Comparison of ENCODE assay signal across 1 cellular context in the genomic region with DNA sequence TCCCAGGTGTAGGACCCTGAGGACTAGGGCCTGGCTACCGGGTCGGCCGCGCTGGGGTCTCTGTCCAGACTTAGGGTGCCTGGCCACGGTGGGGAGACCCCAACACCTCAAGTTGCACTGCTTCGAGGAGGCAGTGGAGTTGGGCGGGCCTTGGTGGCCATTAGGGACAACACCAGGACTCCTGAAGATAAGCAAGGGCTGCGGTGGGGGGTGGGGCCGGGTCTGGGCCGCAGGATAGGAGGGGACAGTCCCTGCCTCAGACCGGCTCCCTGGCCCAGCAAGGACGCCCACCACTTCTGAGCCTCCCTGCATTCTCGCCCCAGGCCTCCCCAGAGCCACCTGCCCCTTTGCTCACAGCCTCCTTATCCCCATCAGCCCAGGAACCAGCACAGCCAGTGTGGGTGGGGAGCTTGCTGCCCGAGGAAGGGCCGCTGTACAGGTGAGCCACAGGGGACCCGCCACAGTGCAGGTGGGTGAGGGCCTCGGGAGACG.
A peak's percentile ranks its signal among the peaks of the same experiment; 100 is the strongest.
TF ChIP-seq lines count a peak whose summit lies in the region.

No MANE protein-coding gene starts in this region.

TF ChIP-seq in K562, 482 proteins besides CTCF, POLR2A, EP300 and RAD21 (continued from another document and continues in another):
- TF ChIP-seq, protein P1, sequence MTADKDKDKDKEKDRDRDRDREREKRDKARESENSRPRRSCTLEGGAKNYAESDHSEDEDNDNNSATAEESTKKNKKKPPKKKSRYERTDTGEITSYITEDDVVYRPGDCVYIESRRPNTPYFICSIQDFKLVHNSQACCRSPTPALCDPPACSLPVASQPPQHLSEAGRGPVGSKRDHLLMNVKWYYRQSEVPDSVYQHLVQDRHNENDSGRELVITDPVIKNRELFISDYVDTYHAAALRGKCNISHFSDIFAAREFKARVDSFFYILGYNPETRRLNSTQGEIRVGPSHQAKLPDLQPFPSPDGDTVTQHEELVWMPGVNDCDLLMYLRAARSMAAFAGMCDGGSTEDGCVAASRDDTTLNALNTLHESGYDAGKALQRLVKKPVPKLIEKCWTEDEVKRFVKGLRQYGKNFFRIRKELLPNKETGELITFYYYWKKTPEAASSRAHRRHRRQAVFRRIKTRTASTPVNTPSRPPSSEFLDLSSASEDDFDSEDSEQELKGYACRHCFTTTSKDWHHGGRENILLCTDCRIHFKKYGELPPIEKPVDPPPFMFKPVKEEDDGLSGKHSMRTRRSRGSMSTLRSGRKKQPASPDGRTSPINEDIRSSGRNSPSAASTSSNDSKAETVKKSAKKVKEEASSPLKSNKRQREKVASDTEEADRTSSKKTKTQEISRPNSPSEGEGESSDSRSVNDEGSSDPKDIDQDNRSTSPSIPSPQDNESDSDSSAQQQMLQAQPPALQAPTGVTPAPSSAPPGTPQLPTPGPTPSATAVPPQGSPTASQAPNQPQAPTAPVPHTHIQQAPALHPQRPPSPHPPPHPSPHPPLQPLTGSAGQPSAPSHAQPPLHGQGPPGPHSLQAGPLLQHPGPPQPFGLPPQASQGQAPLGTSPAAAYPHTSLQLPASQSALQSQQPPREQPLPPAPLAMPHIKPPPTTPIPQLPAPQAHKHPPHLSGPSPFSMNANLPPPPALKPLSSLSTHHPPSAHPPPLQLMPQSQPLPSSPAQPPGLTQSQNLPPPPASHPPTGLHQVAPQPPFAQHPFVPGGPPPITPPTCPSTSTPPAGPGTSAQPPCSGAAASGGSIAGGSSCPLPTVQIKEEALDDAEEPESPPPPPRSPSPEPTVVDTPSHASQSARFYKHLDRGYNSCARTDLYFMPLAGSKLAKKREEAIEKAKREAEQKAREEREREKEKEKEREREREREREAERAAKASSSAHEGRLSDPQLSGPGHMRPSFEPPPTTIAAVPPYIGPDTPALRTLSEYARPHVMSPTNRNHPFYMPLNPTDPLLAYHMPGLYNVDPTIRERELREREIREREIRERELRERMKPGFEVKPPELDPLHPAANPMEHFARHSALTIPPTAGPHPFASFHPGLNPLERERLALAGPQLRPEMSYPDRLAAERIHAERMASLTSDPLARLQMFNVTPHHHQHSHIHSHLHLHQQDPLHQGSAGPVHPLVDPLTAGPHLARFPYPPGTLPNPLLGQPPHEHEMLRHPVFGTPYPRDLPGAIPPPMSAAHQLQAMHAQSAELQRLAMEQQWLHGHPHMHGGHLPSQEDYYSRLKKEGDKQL (CRISPR knock-in tag; IDR thresholded peaks at IDR 0.05; ENCODE audit: borderline replicate concordance): no peak
- no peak for TF ChIP-seq TAF15 (IDR thresholded peaks at IDR 0.05; ENCODE audit: low read depth, low read length)
- TF ChIP-seq, protein P2, sequence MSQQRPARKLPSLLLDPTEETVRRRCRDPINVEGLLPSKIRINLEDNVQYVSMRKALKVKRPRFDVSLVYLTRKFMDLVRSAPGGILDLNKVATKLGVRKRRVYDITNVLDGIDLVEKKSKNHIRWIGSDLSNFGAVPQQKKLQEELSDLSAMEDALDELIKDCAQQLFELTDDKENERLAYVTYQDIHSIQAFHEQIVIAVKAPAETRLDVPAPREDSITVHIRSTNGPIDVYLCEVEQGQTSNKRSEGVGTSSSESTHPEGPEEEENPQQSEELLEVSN (IDR thresholded peaks at IDR 0.05; ENCODE audit: borderline replicate concordance in 1 of 2, extremely low read depth in 1 of 2, insufficient read depth in 1 of 2, insufficient read length in 1 of 2, low read depth in 1 of 2, low read length in 1 of 2, poor library complexity in 1 of 2, severe bottlenecking in 1 of 2): no peak
- TF ChIP-seq, protein P3, sequence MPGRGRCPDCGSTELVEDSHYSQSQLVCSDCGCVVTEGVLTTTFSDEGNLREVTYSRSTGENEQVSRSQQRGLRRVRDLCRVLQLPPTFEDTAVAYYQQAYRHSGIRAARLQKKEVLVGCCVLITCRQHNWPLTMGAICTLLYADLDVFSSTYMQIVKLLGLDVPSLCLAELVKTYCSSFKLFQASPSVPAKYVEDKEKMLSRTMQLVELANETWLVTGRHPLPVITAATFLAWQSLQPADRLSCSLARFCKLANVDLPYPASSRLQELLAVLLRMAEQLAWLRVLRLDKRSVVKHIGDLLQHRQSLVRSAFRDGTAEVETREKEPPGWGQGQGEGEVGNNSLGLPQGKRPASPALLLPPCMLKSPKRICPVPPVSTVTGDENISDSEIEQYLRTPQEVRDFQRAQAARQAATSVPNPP (IDR thresholded peaks at IDR 0.05; ENCODE audit: borderline replicate concordance, insufficient read depth, insufficient read length): no peak
- no peak for TF ChIP-seq HMG20A (CRISPR knock-in tag; conservative IDR thresholded peaks at IDR 0.05)
- peak; percentile 16; the same call in 1 of the 2 replicates for TF ChIP-seq RB1 (IDR thresholded peaks at IDR 0.05; ENCODE audit: low read depth)
- TF ChIP-seq, protein P4, sequence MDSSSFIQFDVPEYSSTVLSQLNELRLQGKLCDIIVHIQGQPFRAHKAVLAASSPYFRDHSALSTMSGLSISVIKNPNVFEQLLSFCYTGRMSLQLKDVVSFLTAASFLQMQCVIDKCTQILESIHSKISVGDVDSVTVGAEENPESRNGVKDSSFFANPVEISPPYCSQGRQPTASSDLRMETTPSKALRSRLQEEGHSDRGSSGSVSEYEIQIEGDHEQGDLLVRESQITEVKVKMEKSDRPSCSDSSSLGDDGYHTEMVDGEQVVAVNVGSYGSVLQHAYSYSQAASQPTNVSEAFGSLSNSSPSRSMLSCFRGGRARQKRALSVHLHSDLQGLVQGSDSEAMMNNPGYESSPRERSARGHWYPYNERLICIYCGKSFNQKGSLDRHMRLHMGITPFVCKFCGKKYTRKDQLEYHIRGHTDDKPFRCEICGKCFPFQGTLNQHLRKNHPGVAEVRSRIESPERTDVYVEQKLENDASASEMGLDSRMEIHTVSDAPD (CRISPR knock-in tag; IDR thresholded peaks at IDR 0.05): no peak
- peak; percentile 53; the same call in 1 of the 2 replicates for TF ChIP-seq EGR1 (conservative IDR thresholded peaks at IDR 0.05)
- peak; percentile 67 for TF ChIP-seq ZFX (CRISPR knock-in tag; IDR thresholded peaks at IDR 0.05)
- TF ChIP-seq SRSF1 (IDR thresholded peaks at IDR 0.05; ENCODE audit: low read depth, low read length): no peak
- TF ChIP-seq MEIS2 (IDR thresholded peaks at IDR 0.05; ENCODE audit: partially characterized antibody): no peak
- no peak for TF ChIP-seq ESRRB (CRISPR knock-in tag; IDR thresholded peaks at IDR 0.05; ENCODE audit: borderline replicate concordance)
- TF ChIP-seq GATA2 (CRISPR knock-in tag; IDR thresholded peaks at IDR 0.05): peak; percentile 67
- no peak for TF ChIP-seq BCL6 (CRISPR knock-in tag; IDR thresholded peaks at IDR 0.05)
- TF ChIP-seq, protein P5, sequence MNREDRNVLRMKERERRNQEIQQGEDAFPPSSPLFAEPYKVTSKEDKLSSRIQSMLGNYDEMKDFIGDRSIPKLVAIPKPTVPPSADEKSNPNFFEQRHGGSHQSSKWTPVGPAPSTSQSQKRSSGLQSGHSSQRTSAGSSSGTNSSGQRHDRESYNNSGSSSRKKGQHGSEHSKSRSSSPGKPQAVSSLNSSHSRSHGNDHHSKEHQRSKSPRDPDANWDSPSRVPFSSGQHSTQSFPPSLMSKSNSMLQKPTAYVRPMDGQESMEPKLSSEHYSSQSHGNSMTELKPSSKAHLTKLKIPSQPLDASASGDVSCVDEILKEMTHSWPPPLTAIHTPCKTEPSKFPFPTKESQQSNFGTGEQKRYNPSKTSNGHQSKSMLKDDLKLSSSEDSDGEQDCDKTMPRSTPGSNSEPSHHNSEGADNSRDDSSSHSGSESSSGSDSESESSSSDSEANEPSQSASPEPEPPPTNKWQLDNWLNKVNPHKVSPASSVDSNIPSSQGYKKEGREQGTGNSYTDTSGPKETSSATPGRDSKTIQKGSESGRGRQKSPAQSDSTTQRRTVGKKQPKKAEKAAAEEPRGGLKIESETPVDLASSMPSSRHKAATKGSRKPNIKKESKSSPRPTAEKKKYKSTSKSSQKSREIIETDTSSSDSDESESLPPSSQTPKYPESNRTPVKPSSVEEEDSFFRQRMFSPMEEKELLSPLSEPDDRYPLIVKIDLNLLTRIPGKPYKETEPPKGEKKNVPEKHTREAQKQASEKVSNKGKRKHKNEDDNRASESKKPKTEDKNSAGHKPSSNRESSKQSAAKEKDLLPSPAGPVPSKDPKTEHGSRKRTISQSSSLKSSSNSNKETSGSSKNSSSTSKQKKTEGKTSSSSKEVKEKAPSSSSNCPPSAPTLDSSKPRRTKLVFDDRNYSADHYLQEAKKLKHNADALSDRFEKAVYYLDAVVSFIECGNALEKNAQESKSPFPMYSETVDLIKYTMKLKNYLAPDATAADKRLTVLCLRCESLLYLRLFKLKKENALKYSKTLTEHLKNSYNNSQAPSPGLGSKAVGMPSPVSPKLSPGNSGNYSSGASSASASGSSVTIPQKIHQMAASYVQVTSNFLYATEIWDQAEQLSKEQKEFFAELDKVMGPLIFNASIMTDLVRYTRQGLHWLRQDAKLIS (CRISPR knock-in tag; IDR thresholded peaks at IDR 0.05): no peak
- peak in 1 of 2 experiments; percentile 32; a peak in 1 of 4 replicates for TF ChIP-seq RCOR1 (IDR thresholded peaks at IDR 0.05; ENCODE audit: borderline replicate concordance in 1 of 2, low read depth in 2 of 2, low read length in 2 of 2)
- TF ChIP-seq, protein P6, sequence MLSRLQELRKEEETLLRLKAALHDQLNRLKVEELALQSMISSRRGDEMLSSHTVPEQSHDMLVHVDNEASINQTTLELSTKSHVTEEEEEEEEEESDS (CRISPR knock-in tag; IDR thresholded peaks at IDR 0.05): no peak
- TF ChIP-seq, protein P7, sequence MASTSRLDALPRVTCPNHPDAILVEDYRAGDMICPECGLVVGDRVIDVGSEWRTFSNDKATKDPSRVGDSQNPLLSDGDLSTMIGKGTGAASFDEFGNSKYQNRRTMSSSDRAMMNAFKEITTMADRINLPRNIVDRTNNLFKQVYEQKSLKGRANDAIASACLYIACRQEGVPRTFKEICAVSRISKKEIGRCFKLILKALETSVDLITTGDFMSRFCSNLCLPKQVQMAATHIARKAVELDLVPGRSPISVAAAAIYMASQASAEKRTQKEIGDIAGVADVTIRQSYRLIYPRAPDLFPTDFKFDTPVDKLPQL (IDR thresholded peaks at IDR 0.05; ENCODE audit: extremely low read depth, insufficient read length): no peak
- no peak for TF ChIP-seq ZNF79 (CRISPR knock-in tag; IDR thresholded peaks at IDR 0.05; ENCODE audit: low read depth)
- no peak for TF ChIP-seq NRF1 (conservative IDR thresholded peaks at IDR 0.05 in 1 of 2, IDR thresholded peaks at IDR 0.05 in 1 of 2)
- no peak for TF ChIP-seq SUPT5H (IDR thresholded peaks at IDR 0.05)
- TF ChIP-seq, protein P8, sequence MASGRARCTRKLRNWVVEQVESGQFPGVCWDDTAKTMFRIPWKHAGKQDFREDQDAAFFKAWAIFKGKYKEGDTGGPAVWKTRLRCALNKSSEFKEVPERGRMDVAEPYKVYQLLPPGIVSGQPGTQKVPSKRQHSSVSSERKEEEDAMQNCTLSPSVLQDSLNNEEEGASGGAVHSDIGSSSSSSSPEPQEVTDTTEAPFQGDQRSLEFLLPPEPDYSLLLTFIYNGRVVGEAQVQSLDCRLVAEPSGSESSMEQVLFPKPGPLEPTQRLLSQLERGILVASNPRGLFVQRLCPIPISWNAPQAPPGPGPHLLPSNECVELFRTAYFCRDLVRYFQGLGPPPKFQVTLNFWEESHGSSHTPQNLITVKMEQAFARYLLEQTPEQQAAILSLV (tag; IDR thresholded peaks at IDR 0.05): no peak
- TF ChIP-seq TEAD2 (tag; IDR thresholded peaks at IDR 0.05): no peak
- peak; percentile 20; the same call in 1 of the 2 replicates for TF ChIP-seq L3MBTL2 (IDR thresholded peaks at IDR 0.05)
- TF ChIP-seq POLR2G (IDR thresholded peaks at IDR 0.05; ENCODE audit: low read depth, low read length): peak; percentile 51
- TF ChIP-seq, protein P9, sequence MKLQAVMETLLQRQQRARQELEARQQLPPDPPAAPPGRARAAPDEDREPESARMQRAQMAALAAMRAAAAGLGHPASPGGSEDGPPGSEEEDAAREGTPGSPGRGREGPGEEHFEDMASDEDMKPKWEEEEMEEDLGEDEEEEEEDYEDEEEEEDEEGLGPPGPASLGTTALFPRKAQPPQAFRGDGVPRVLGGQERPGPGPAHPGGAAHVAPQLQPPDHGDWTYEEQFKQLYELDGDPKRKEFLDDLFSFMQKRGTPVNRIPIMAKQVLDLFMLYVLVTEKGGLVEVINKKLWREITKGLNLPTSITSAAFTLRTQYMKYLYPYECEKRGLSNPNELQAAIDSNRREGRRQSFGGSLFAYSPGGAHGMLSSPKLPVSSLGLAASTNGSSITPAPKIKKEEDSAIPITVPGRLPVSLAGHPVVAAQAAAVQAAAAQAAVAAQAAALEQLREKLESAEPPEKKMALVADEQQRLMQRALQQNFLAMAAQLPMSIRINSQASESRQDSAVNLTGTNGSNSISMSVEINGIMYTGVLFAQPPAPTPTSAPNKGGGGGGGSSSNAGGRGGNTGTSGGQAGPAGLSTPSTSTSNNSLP (IDR thresholded peaks at IDR 0.05; ENCODE audit: borderline replicate concordance, low read depth, low read length): no peak
- TF ChIP-seq POLR2AphosphoS5 (IDR thresholded peaks at IDR 0.05; ENCODE audit: control insufficient read depth, insufficient read depth, low read depth, low read length): peak; percentile 43; the same call in 1 of the 2 replicates
- TF ChIP-seq HNRNPH1 (optimal IDR thresholded peaks at IDR 0.05; ENCODE audit: low read depth, low read length): no peak
